Comparison of ENCODE assay signal across 8 cellular contexts in genomic region chr6:157020398-157021266, GRCh38.
A peak's percentile ranks its signal among the peaks of the same experiment; 100 is the strongest.
DNase-seq lines count a peak whose midpoint lies in the region; ATAC-seq, FAIRE-seq and TF ChIP-seq lines count a peak whose summit lies in the region.

No MANE protein-coding gene starts in this region.

- H3K4me3 Mint-ChIP-seq in H9, result peak overlapping the region; percentile 87 to 94
- H3K4me3 Mint-ChIP-seq in T-helper 2 cell treated with Interferon-gamma antibody and Interleukin-4, amounts not matched to agents 5 μg/mL and 100 μg/mL, for 36 hours, result peak overlapping the region; percentile 91
- H3K4me3 Mint-ChIP-seq in central memory CD8-positive, alpha-beta T cell, result peak overlapping the region; percentile 88

- H3K4me3 ChIP-seq in Loucy (ENCODE audit: low read length, poor library complexity, severe bottlenecking) (peak overlapping the region; percentile 86), kidney (ENCODE audit: low read length in 2 of 2) (peak overlapping the region; percentile 75 to 82)

- TF ChIP-seq CTCF in H9 (conservative IDR thresholded peaks at IDR 0.05), result no peak
- TF ChIP-seq CTCF in Loucy (conservative IDR thresholded peaks at IDR 0.05; ENCODE audit: low read length), result no peak
- no peak for TF ChIP-seq CTCF in kidney (IDR thresholded peaks at IDR 0.05; ENCODE audit: borderline replicate concordance, extremely low read depth, insufficient read depth)

- H2AK5ac ChIP-seq in H9 (ENCODE audit: insufficient read length, low read length), result no peak overlapping the region

- peak overlapping the region; percentile 67 for H2BK5ac ChIP-seq in H9 (ENCODE audit: insufficient read length, low read length)

- peak; percentile 86 for FAIRE-seq in kidney (lab: Jason Lieb, UNC)

- no peak overlapping the region for H3K4ac ChIP-seq in H9 (ENCODE audit: low read depth, low read length)

- H3K27ac Mint-ChIP-seq in H9, result peak overlapping the region; percentile 94 to 98 (median 97)
- H3K27ac Mint-ChIP-seq in T-helper 2 cell treated with Interferon-gamma antibody and Interleukin-4, amounts not matched to agents 5 μg/mL and 100 μg/mL, for 36 hours, result peak overlapping the region; percentile 99
- H3K27ac Mint-ChIP-seq in central memory CD8-positive, alpha-beta T cell (ENCODE audit: low read depth), result peak overlapping the region; percentile 95

- peak; percentile 17 for ATAC-seq in central memory CD8-positive, alpha-beta T cell (replicated peaks; ENCODE audit: extremely low read depth, poor library complexity, severe bottlenecking)

- H3K79me1 ChIP-seq in H9 (ENCODE audit: insufficient read depth, low read depth, low read length, poor library complexity, severe bottlenecking), result no peaks in the 10 kb centered on the region

- H3K14ac ChIP-seq in H9 (ENCODE audit: insufficient read depth, low read length), result peak overlapping the region; percentile 94

- H3K23me2 ChIP-seq in H9 (ENCODE audit: insufficient read length, low read depth, low read length, poor library complexity, severe bottlenecking), result peaks cover 3% of the 10 kb centered on the region

- no peak overlapping the region for H2BK20ac ChIP-seq in H9 (ENCODE audit: low read depth, low read length, poor library complexity, severe bottlenecking)

- H3K4me1 Mint-ChIP-seq in H9, result peaks cover 43 to 47% of the 10 kb centered on the region in 2 experiments
- H3K4me1 Mint-ChIP-seq in T-helper 2 cell treated with Interferon-gamma antibody and Interleukin-4, amounts not matched to agents 5 μg/mL and 100 μg/mL, for 36 hours (ENCODE audit: low read depth), result peaks cover 38% of the 10 kb centered on the region
- H3K4me1 Mint-ChIP-seq in central memory CD8-positive, alpha-beta T cell, result peaks cover 41% of the 10 kb centered on the region

- no peaks in the 10 kb centered on the region for H3F3A ChIP-seq in Loucy (ENCODE audit: low read depth)

- no peaks in the 10 kb centered on the region for H3K9me2 ChIP-seq in Loucy (replicated peaks; ENCODE audit: low read depth, low read length)

- H3K36me3 Mint-ChIP-seq in H9 (ENCODE audit: insufficient read depth in 1 of 3, low read depth in 3 of 3), result peaks cover 0 to 7% (median 6%) of the 10 kb centered on the region in 3 experiments; a peak in 4 of 7 replicates
- H3K36me3 Mint-ChIP-seq in T-helper 2 cell treated with Interferon-gamma antibody and Interleukin-4, amounts not matched to agents 5 μg/mL and 100 μg/mL, for 36 hours (ENCODE audit: low read depth), result peaks cover 1% of the 10 kb centered on the region
- peaks cover 19% of the 10 kb centered on the region for H3K36me3 Mint-ChIP-seq in central memory CD8-positive, alpha-beta T cell (ENCODE audit: insufficient read depth)

- H3K36me3 ChIP-seq in Loucy (ENCODE audit: insufficient read depth, low read length), result no peaks in the 10 kb centered on the region
- H3K36me3 ChIP-seq in kidney (ENCODE audit: control insufficient read depth in 1 of 2, insufficient read depth in 2 of 2, low read length in 2 of 2), result no peaks in the 10 kb centered on the region

- H3K9me3 ChIP-seq in H9 (ENCODE audit: control insufficient read depth, low read depth, low read length) (no peaks in the 10 kb centered on the region), Loucy (ENCODE audit: insufficient read depth, low read depth, low read length) (no peaks in the 10 kb centered on the region), kidney (ENCODE audit: control insufficient read depth in 1 of 2, low read length in 2 of 2) (no peaks in the 10 kb centered on the region)

- H3K27ac ChIP-seq in H9 (ENCODE audit: insufficient read length, low read depth, low read length) (peak overlapping the region; percentile 54), kidney (ENCODE audit: low read depth in 2 of 2, low read length in 2 of 2) (peak overlapping the region; percentile 98)

- H3T11ph ChIP-seq in H9 (ENCODE audit: low read length), result no peak overlapping the region

- H2AFZ ChIP-seq in H9 (ENCODE audit: low read length) (no peak overlapping the region), Loucy (ENCODE audit: low read length) (peak overlapping the region; percentile 88)

- peaks cover 3% of the 10 kb centered on the region; the same call in 1 of the 2 replicates for H3K4me1 ChIP-seq in H9 (ENCODE audit: insufficient read depth, low read length)
- peaks cover 38% of the 10 kb centered on the region for H3K4me1 ChIP-seq in Loucy (ENCODE audit: insufficient read depth, low read length, poor library complexity, severe bottlenecking)
- peaks cover 10 to 25% of the 10 kb centered on the region in 2 donors for H3K4me1 ChIP-seq in kidney (ENCODE audit: control insufficient read depth in 1 of 2, insufficient read depth in 1 of 2, low read depth in 1 of 2, low read length in 2 of 2)

- WGBS in H9 (ENCODE audit: extremely low coverage, insufficient read length, low lambda C conversion rate), result no CpG with 5 or more reads among the region's 38 CpGs

- DNase-seq in NCI-H1436 (lab: John Stamatoyannopoulos, UW) (peak; percentile 57), NCI-H1436 treated with DMSO at 0.1 percent for 48 hours (lab: John Stamatoyannopoulos, UW) (no peak), H9 (peak; percentile 49), kidney (no peak)
- no peak for DNase-seq in T-helper 2 cell treated with Interferon-gamma antibody and Interleukin-4, amounts not matched to agents 5 μg/mL and 100 μg/mL, for 36 hours (ENCODE audit: low spot score)
- DNase-seq in central memory CD8-positive, alpha-beta T cell (ENCODE audit: low spot score in 2 of 2), result no peak
- DNase-seq in stimulated activated CD4-positive, alpha-beta T cell treated with anti-CD3 and anti-CD28 coated beads, Interleukin-4, amount 100 ng/mL, for 1 hour, result peak; percentile 63

- intact Hi-C loops in kidney (cut with DNase I), result no loop called here

- peak overlapping the region; percentile 17 for H2BK12ac ChIP-seq in H9 (ENCODE audit: insufficient read length, low read depth, low read length)

- H4K20me1 ChIP-seq in H9 (ENCODE audit: control insufficient read depth, insufficient read depth, insufficient read length), result no peaks in the 10 kb centered on the region
- H4K20me1 ChIP-seq in Loucy (ENCODE audit: insufficient read depth, low read length, poor library complexity, severe bottlenecking), result peaks cover 58% of the 10 kb centered on the region

- no peak overlapping the region for H3K23ac ChIP-seq in H9 (ENCODE audit: insufficient read length, low read depth, low read length)

- H4K91ac ChIP-seq in H9 (ENCODE audit: insufficient read length, low read depth, low read length), result no peak overlapping the region

- H3K27me3 Mint-ChIP-seq in H9 (ENCODE audit: low read depth), result no peaks in the 10 kb centered on the region; the same call in 1 of the 2 replicates
- H3K27me3 Mint-ChIP-seq in T-helper 2 cell treated with Interferon-gamma antibody and Interleukin-4, amounts not matched to agents 5 μg/mL and 100 μg/mL, for 36 hours (ENCODE audit: low read depth), result no peaks in the 10 kb centered on the region
- H3K27me3 Mint-ChIP-seq in central memory CD8-positive, alpha-beta T cell, result no peaks in the 10 kb centered on the region

- H3K9ac ChIP-seq in H9 (ENCODE audit: extremely low read depth, insufficient read length, low read length) (peak overlapping the region; percentile 76), Loucy (ENCODE audit: low read depth, low read length, poor library complexity, severe bottlenecking) (peak overlapping the region; percentile 91), kidney (ENCODE audit: low read length in 2 of 2) (peak overlapping the region; percentile 67 to 91)

- H3K4me2 ChIP-seq in H9 (ENCODE audit: insufficient read depth, insufficient read length, low read length) (peak overlapping the region; percentile 39), Loucy (ENCODE audit: low read depth, low read length, poor library complexity, severe bottlenecking) (peak overlapping the region; percentile 90)

- no peak overlapping the region for H2BK120ac ChIP-seq in H9 (ENCODE audit: low read depth, low read length, poor library complexity, severe bottlenecking)

- peaks cover 0 to 8% of the 10 kb centered on the region in 2 experiments; a peak in 1 of 5 replicates for H3K9me3 Mint-ChIP-seq in H9
- peaks cover 9% of the 10 kb centered on the region for H3K9me3 Mint-ChIP-seq in T-helper 2 cell treated with Interferon-gamma antibody and Interleukin-4, amounts not matched to agents 5 μg/mL and 100 μg/mL, for 36 hours
- no peaks in the 10 kb centered on the region for H3K9me3 Mint-ChIP-seq in central memory CD8-positive, alpha-beta T cell

- peak overlapping the region; percentile 89 for H3K18ac ChIP-seq in H9 (ENCODE audit: insufficient read length, low read depth, low read length)

- H2BK15ac ChIP-seq in H9 (ENCODE audit: low read depth, low read length), result no peak overlapping the region

- H3K79me2 ChIP-seq in H9 (ENCODE audit: insufficient read depth, low read length) (peaks cover 13% of the 10 kb centered on the region; the same call in 1 of the 2 replicates), Loucy (ENCODE audit: insufficient read depth, low read length) (peaks cover 81% of the 10 kb centered on the region)

- no peak overlapping the region for H4K8ac ChIP-seq in H9 (replicated peaks; ENCODE audit: insufficient read length, low read depth, low read length)

- H3K27me3 ChIP-seq in H9 (ENCODE audit: insufficient read depth, low read length), result no peaks in the 10 kb centered on the region
- H3K27me3 ChIP-seq in Loucy (ENCODE audit: insufficient read depth, low read length, poor library complexity, severe bottlenecking), result no peaks in the 10 kb centered on the region

- no peak overlapping the region for H4K5ac ChIP-seq in H9 (ENCODE audit: insufficient read length, low read depth, low read length)

- no peak overlapping the region for H3K56ac ChIP-seq in H9 (ENCODE audit: insufficient read length, low read depth, low read length)

Comparison
In these comparisons a context has a peak if more than half of its experiments do, and no peak if none do; other contexts are left out.
1. DNase-seq: peak in NCI-H1436 (single experiment), H9 (single experiment) and stimulated activated CD4-positive, alpha-beta T cell treated with anti-CD3 and anti-CD28 coated beads, Interleukin-4, amount 100 ng/mL, for 1 hour (single experiment); none in NCI-H1436 treated with DMSO at 0.1 percent for 48 hours (single experiment), T-helper 2 cell treated with Interferon-gamma antibody and Interleukin-4, amounts not matched to agents 5 μg/mL and 100 μg/mL, for 36 hours (single experiment), central memory CD8-positive, alpha-beta T cell (0 of 2) and kidney (single experiment).
2. Peak in every context shown above with its lines, with median percentiles within 50 percentile points of each other: H3K9ac ChIP-seq, H3K27ac Mint-ChIP-seq and H3K4me3 Mint-ChIP-seq.